11 cellular contexts compared by ENCODE assay signal in the genomic region with DNA sequence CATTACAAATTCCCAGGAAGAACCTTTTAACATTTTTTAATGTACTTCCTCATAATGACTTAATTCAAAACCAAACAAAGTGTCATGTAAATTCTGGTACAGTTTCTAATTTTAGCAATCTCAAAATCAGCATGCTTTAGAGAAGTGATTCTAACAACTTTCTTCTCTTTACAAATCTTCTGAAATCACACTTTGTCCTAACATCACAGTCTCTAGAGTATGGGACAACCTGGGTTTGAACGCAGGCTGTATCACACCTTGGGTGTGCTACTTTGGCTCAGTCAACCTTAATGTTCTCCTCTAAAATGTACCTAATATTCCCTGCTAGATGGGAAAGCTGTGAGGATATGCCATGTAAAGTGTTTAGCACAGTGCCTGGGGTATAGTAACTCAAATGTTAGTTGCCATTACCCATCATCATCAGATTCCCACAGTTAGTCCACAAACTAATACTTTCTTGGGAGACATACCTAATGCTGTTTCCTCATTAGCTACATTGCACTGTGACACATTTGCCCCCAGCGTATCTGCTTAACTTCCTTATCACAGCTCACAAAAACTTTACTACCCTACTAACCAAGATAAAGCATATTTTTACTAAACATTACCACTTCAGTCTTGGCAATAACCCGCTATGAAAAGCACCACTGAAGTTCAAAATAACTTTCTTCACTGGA. TPM values are rescaled to one million over a fixed set of nuclear protein-coding genes. Genes with fewer than 3 reads are reported as not detected.
A peak's percentile ranks its signal among the peaks of the same experiment; 100 is the strongest.
DNase-seq lines count a peak whose midpoint lies in the region; ATAC-seq and TF ChIP-seq lines count a peak whose summit lies in the region.
"Had no signal": no experiment of that assay in that cellular context is flagged by ENCODE, and none has a peak within 500 bp of the region (broad histone marks: within the 10 kb centered on the region; RNA-seq: fewer than 3 reads in every experiment).

No MANE protein-coding gene starts in this region.

- H3K27ac Mint-ChIP-seq in CD14-positive monocyte (peak overlapping the region; percentile 77 to 94 (median 85)), brain (peak overlapping the region in 4 of 5 experiments; percentile 25 to 86 (median 46)), nephron progenitor cell (no peak overlapping the region)

- H3K4me2 ChIP-seq in Loucy (ENCODE audit: low read depth, low read length, poor library complexity, severe bottlenecking) = peak overlapping the region; percentile 85

- intact Hi-C loops in CD14-positive monocyte (cut with micrococcal nuclease) = loop anchor here (10.0 kb wide), 2 partner anchors 73 to 83 kb away; partner anchors contain the start of gene PSTPIP1 (in 1 of the 2)

- no peak for TF ChIP-seq CTCF in CD14-positive monocyte (IDR thresholded peaks at IDR 0.05)
- TF ChIP-seq CTCF in Loucy (conservative IDR thresholded peaks at IDR 0.05; ENCODE audit: low read length) = no peak
- TF ChIP-seq CTCF in brain (conservative IDR thresholded peaks at IDR 0.05) = no peak
- TF ChIP-seq CTCF in nephron progenitor cell (IDR thresholded peaks at IDR 0.05) = no peak

- H4K20me1 ChIP-seq in Loucy (ENCODE audit: insufficient read depth, low read length, poor library complexity, severe bottlenecking) = peaks cover 66% of the 10 kb centered on the region

- no peak overlapping the region for H3K9ac ChIP-seq in Loucy (ENCODE audit: low read depth, low read length, poor library complexity, severe bottlenecking)

- peaks cover 0 to 3% (median 0%) of the 10 kb centered on the region in 7 donors for H3K9me3 Mint-ChIP-seq in CD14-positive monocyte
- H3K9me3 Mint-ChIP-seq in brain = no peaks in the 10 kb centered on the region
- H3K9me3 Mint-ChIP-seq in nephron progenitor cell = peaks cover 3% of the 10 kb centered on the region

- H3K4me1 ChIP-seq in Loucy (ENCODE audit: insufficient read depth, low read length, poor library complexity, severe bottlenecking) = peaks cover 50% of the 10 kb centered on the region

- no peaks in the 10 kb centered on the region for H3K9me3 ChIP-seq in Loucy (ENCODE audit: insufficient read depth, low read depth, low read length)
- H3K9me3 ChIP-seq: tibial nerve had no signal

- no peak overlapping the region for H2AFZ ChIP-seq in Loucy (ENCODE audit: low read length)

- DNase-seq in CD14-positive monocyte (ENCODE audit: low spot score) (no peak), nephron progenitor cell (no peak), NCI-H2081 treated with DMSO at 0.1 percent for 48 hours (lab: John Stamatoyannopoulos, UW) (no peak), KBM-7 (no peak)
- no peak for DNase-seq in stimulated activated CD4-positive, alpha-beta T cell treated with anti-CD3 and anti-CD28 coated beads, Interleukin-4, amount 100 ng/mL, for 4 hours
- DNase-seq: C1 segment of cervical spinal cord, NCI-H2227 treated with DMSO at 0.1 percent for 48 hours had no signal

- H3K4me3 Mint-ChIP-seq in CD14-positive monocyte = peak overlapping the region in 1 of 2 donors; percentile 24
- H3K4me3 Mint-ChIP-seq in brain = peak overlapping the region; percentile 54 to 80 (median 64)
- H3K4me3 Mint-ChIP-seq in nephron progenitor cell = peak overlapping the region; percentile 20

- no peak for ATAC-seq in HG03108 (IDR thresholded peaks at IDR 0.05; ENCODE audit: unreplicated experiment)

- H3K27me3 ChIP-seq in Loucy (ENCODE audit: insufficient read depth, low read length, poor library complexity, severe bottlenecking) = no peaks in the 10 kb centered on the region
- H3K27me3 ChIP-seq: tibial nerve had no signal

- no peaks in the 10 kb centered on the region for H3K36me3 ChIP-seq in Loucy (ENCODE audit: insufficient read depth, low read length)
- H3K36me3 ChIP-seq: tibial nerve had no signal

- in situ Hi-C loops in KBM-7 (cut with MboI; ENCODE audit: low pct_unique_long_range_greater_than_20kb, low sequenced_read_pairs) = no loop called here

- no peaks in the 10 kb centered on the region for H3F3A ChIP-seq in Loucy (ENCODE audit: low read depth)

- no peaks in the 10 kb centered on the region for H3K9me2 ChIP-seq in Loucy (replicated peaks; ENCODE audit: low read depth, low read length)

- peak overlapping the region; percentile 80 for H3K4me3 ChIP-seq in Loucy (ENCODE audit: low read length, poor library complexity, severe bottlenecking)
- H3K4me3 ChIP-seq: tibial nerve had no signal

- H3K4me1 Mint-ChIP-seq in CD14-positive monocyte (peaks cover 48% of the 10 kb centered on the region), brain (peaks cover 75% of the 10 kb centered on the region), nephron progenitor cell (peaks cover 79% of the 10 kb centered on the region)

- H3K36me3 Mint-ChIP-seq in CD14-positive monocyte (no peaks in the 10 kb centered on the region), brain (peaks cover 41% of the 10 kb centered on the region), nephron progenitor cell (ENCODE audit: low read depth) (peaks cover 27% of the 10 kb centered on the region)

- H3K27me3 Mint-ChIP-seq in CD14-positive monocyte (ENCODE audit: low read depth in 3 of 3) (no peaks in the 10 kb centered on the region), brain (peaks cover 2% of the 10 kb centered on the region), nephron progenitor cell (ENCODE audit: low read depth, poor library complexity) (no peaks in the 10 kb centered on the region)

- H3K79me2 ChIP-seq in Loucy (ENCODE audit: insufficient read depth, low read length) = peaks cover 73% of the 10 kb centered on the region

RNA-seq across cellular contexts. Expression of gene TSPAN3, which starts 3.1 kb away (rescaled TPM):
- polyA plus RNA-seq in CD14-positive monocyte = 10 to 100 TPM; 53.2 to 68.0 TPM
- polyA plus RNA-seq in brain (ENCODE audit: insufficient read depth, low read depth, low replicate concordance) = 206 TPM
